ENCODE assay signal across 19 cellular contexts in the genomic region with DNA sequence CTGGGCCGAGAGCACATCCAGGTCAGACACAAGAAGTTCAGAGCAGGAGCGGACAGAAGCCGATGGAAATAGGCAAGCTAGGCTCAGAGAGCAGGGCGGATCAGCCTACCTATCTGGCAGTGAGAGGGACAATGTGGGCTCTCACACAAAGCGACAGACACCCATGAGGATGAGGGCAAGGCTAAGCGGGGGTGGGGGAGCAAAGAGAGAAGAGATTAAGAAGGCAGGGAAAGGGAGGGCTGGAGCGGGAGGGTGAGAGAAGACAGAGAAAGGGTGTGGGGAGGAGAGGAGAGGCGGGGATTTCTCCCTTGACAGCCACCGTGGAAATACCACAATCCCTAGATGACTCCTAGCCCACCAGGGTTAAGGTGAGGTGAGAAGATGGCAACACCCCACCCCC. TPM values are rescaled to one million over a fixed set of nuclear protein-coding genes. Genes with fewer than 3 reads are reported as not detected.
DNase-seq lines count a peak whose midpoint lies in the region; ATAC-seq and TF ChIP-seq lines count a peak whose summit lies in the region.
"Had no signal": no experiment of that assay in that cellular context is flagged by ENCODE, and none has a peak within 500 bp of the region (broad histone marks: within the 10 kb centered on the region; RNA-seq: fewer than 3 reads in every experiment).

No MANE protein-coding gene starts in this region.

- H3K4me3 Mint-ChIP-seq in endodermal cell (peak overlapping the region; percentile 36), neural crest cell (no peak overlapping the region)
- H3K4me3 Mint-ChIP-seq: CD14-positive monocyte; CD4-positive, alpha-beta memory T cell had no signal

- ATAC-seq in SK-N-SH treated with all-trans-retinoic acid at 6 μM for 48 hours, result no peak
- ATAC-seq in GM19351 (IDR thresholded peaks at IDR 0.05; ENCODE audit: unreplicated experiment), result no peak
- no peak for ATAC-seq in HG03521 (IDR thresholded peaks at IDR 0.05; ENCODE audit: unreplicated experiment)
- no peak for ATAC-seq in HG03571 (IDR thresholded peaks at IDR 0.05; ENCODE audit: unreplicated experiment)
- ATAC-seq: A549 had no signal

- DNase-seq in NCI-H82 (lab: John Stamatoyannopoulos, UW), result peak; percentile 42
- DNase-seq in NCI-H82 treated with DMSO at 0.1 percent for 48 hours (lab: John Stamatoyannopoulos, UW; ENCODE audit: unreplicated experiment), result no peak
- no peak for DNase-seq in endodermal cell
- no peak for DNase-seq in neural crest cell (ENCODE audit: low read depth, low spot score)
- DNase-seq: AML-193; CD4-positive, alpha-beta memory T cell; DMS153; DMS79; GDM1; IMR-90 had no signal

- H3K27ac Mint-ChIP-seq in endodermal cell (peak overlapping the region; percentile 92), neural crest cell (ENCODE audit: unreplicated experiment) (peak overlapping the region; percentile 22)

- no peak overlapping the region for H3K9ac ChIP-seq in endodermal cell (ENCODE audit: extremely low read depth, low read length, poor library complexity, severe bottlenecking)
- H3K9ac ChIP-seq: BLaER1 had no signal

- H3K27me3 Mint-ChIP-seq in endodermal cell (ENCODE audit: insufficient read depth) (peaks cover 6% of the 10 kb centered on the region), neural crest cell (ENCODE audit: low read depth) (peaks cover 2% of the 10 kb centered on the region)

- H3K36me3 Mint-ChIP-seq in endodermal cell (ENCODE audit: low read depth) (no peaks in the 10 kb centered on the region), neural crest cell (ENCODE audit: low read depth) (no peaks in the 10 kb centered on the region)
- H3K36me3 Mint-ChIP-seq: CD14-positive monocyte; CD4-positive, alpha-beta memory T cell had no signal

- no peak overlapping the region for H3K4me3 ChIP-seq in endodermal cell (ENCODE audit: low read length)
- H3K4me3 ChIP-seq: A549, BLaER1, K562 had no signal

- H3K4me1 ChIP-seq in endodermal cell (ENCODE audit: control insufficient read depth, insufficient read depth, low read length), result no peaks in the 10 kb centered on the region
- H3K4me1 ChIP-seq: A549, BLaER1 had no signal

- H3K9me3 Mint-ChIP-seq in endodermal cell (no peaks in the 10 kb centered on the region), neural crest cell (no peaks in the 10 kb centered on the region)
- H3K9me3 Mint-ChIP-seq: CD4-positive, alpha-beta memory T cell had no signal

- no peak for TF ChIP-seq CTCF in endodermal cell (conservative IDR thresholded peaks at IDR 0.05)
- no peak for TF ChIP-seq CTCF in neural crest cell (conservative IDR thresholded peaks at IDR 0.05)

- no peaks in the 10 kb centered on the region for H3K27me3 ChIP-seq in endodermal cell (ENCODE audit: control insufficient read depth, insufficient read depth, low read length, poor library complexity, severe bottlenecking)
- H3K27me3 ChIP-seq: BLaER1 had no signal

- 88 to 89% methylated on average over 5 to 7 of the region's 9 CpGs for WGBS in endodermal cell (ENCODE audit: insufficient coverage in 1 of 2, insufficient read length in 1 of 2), 2 experiments

- H3K36me3 ChIP-seq in endodermal cell (ENCODE audit: control insufficient read depth, insufficient read depth, low read length), result no peaks in the 10 kb centered on the region
- H3K36me3 ChIP-seq: BLaER1 had no signal

- no peaks in the 10 kb centered on the region for H3K9me3 ChIP-seq in endodermal cell (ENCODE audit: control insufficient read depth, low read length)
- H3K9me3 ChIP-seq: A549, BLaER1 had no signal

- H3K4me1 Mint-ChIP-seq in endodermal cell (peaks cover 30% of the 10 kb centered on the region), neural crest cell (no peaks in the 10 kb centered on the region)
- H3K4me1 Mint-ChIP-seq: CD14-positive monocyte; CD4-positive, alpha-beta memory T cell had no signal

- no peak overlapping the region for H3K27ac ChIP-seq in endodermal cell (ENCODE audit: low read depth, low read length)
- H3K27ac ChIP-seq: 22Rv1, A549, BLaER1 had no signal

TF ChIP-seq in SK-N-SH treated with all-trans-retinoic acid at 6 μM for 48 hours, 23 proteins besides CTCF, POLR2A, EP300 and RAD21:
- TF ChIP-seq, protein P1, sequence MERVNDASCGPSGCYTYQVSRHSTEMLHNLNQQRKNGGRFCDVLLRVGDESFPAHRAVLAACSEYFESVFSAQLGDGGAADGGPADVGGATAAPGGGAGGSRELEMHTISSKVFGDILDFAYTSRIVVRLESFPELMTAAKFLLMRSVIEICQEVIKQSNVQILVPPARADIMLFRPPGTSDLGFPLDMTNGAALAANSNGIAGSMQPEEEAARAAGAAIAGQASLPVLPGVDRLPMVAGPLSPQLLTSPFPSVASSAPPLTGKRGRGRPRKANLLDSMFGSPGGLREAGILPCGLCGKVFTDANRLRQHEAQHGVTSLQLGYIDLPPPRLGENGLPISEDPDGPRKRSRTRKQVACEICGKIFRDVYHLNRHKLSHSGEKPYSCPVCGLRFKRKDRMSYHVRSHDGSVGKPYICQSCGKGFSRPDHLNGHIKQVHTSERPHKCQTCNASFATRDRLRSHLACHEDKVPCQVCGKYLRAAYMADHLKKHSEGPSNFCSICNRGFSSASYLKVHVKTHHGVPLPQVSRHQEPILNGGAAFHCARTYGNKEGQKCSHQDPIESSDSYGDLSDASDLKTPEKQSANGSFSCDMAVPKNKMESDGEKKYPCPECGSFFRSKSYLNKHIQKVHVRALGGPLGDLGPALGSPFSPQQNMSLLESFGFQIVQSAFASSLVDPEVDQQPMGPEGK (CRISPR knock-in tag; IDR thresholded peaks at IDR 0.05; ENCODE audit: borderline replicate concordance), result no peak
- TF ChIP-seq, protein P2, sequence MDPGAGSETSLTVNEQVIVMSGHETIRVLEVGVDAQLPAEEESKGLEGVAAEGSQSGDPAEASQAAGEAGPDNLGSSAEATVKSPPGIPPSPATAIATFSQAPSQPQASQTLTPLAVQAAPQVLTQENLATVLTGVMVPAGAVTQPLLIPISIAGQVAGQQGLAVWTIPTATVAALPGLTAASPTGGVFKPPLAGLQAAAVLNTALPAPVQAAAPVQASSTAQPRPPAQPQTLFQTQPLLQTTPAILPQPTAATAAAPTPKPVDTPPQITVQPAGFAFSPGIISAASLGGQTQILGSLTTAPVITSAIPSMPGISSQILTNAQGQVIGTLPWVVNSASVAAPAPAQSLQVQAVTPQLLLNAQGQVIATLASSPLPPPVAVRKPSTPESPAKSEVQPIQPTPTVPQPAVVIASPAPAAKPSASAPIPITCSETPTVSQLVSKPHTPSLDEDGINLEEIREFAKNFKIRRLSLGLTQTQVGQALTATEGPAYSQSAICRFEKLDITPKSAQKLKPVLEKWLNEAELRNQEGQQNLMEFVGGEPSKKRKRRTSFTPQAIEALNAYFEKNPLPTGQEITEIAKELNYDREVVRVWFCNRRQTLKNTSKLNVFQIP (CRISPR knock-in tag; IDR thresholded peaks at IDR 0.05; ENCODE audit: borderline replicate concordance, low read depth), result no peak
- TF ChIP-seq TCF4 (CRISPR knock-in tag; IDR thresholded peaks at IDR 0.05; ENCODE audit: borderline replicate concordance), result no peak
TF ChIP-seq in SK-N-SH treated with all-trans-retinoic acid at 6 μM for 48 hours: peak in this region for 0.

RNA-seq across cellular contexts. Expression of gene BUD13, which starts 57.9 kb away (rescaled TPM):
- 10 to 100 TPM; 22.3 to 29.1 TPM for total RNA-seq in endodermal cell
- polyA plus RNA-seq in endodermal cell (2013, experiment 1 of 2), result 31.0 TPM
- 26.1 TPM for polyA plus RNA-seq in endodermal cell (2013, experiment 2 of 2)
- total RNA-seq in neural crest cell, result 39.0 and 39.7 TPM in 2 replicates
